ENCODE assay signal across 8 cellular contexts in genomic region chr1:151934048-151934493, GRCh38. TPM values are rescaled to one million over a fixed set of nuclear protein-coding genes. Genes with fewer than 3 reads are reported as not detected.
DNase-seq lines count a peak whose midpoint lies in the region; ATAC-seq, FAIRE-seq and TF ChIP-seq lines count a peak whose summit lies in the region.

No MANE protein-coding gene starts in this region.

- ATAC-seq in Right ventricle myocardium inferior (peak; percentile 88), HepG2 (peak; percentile 87)
- peak; percentile 90 for ATAC-seq in stimulated activated effector memory CD8-positive, alpha-beta T cell treated with anti-CD3 and anti-CD28 coated beads, Interleukin-12 subunit alpha, Interleukin-12 subunit beta, amount 100 ng/mL, for 72 hours

- H3K27me3 ChIP-seq in colonic mucosa (no peaks in the 10 kb centered on the region), HepG2 (ENCODE audit: control insufficient read depth in 1 of 2, insufficient read depth in 2 of 2, low read length in 2 of 2) (no peaks in the 10 kb centered on the region)

- TF ChIP-seq RAD21 in HepG2 (CRISPR knock-in tag; IDR thresholded peaks at IDR 0.05), result peak; percentile 79

- in situ Hi-C loops in HepG2 (cut with HindIII; ENCODE audit: extremely low pct_ligation_motif_present, low pct_unique_long_range_greater_than_20kb), result loop anchor here (5.0 kb wide), 1 partner anchor 63 kb away; no protein-coding TSS in a partner anchor

- BruUV-seq in HepG2 (replicated peaks; lab: Mats Ljungman, UMichigan), result no TSS peak

- TF ChIP-seq EP300 in HepG2 (IDR thresholded peaks at IDR 0.05; ENCODE audit: low read depth in 2 of 2, low read length in 2 of 2) (no peak), HepG2 (CRISPR knock-in tag; IDR thresholded peaks at IDR 0.05; ENCODE audit: borderline replicate concordance) (no peak)

- H3K4me3 Mint-ChIP-seq in stimulated activated effector memory CD8-positive, alpha-beta T cell treated with anti-CD3 and anti-CD28 coated beads, Interleukin-12 subunit alpha, Interleukin-12 subunit beta, amount 100 ng/mL, for 72 hours, result no peak overlapping the region

- no peak overlapping the region for H2AFZ ChIP-seq in HepG2 (ENCODE audit: low read length)

- no peak for DNase-seq in Right ventricle myocardium inferior (ENCODE audit: missing footprints)
- DNase-seq in cardiac septum (ENCODE audit: low spot score), result no peak
- peak; percentile 6 for DNase-seq in NCI-H2029 (lab: John Stamatoyannopoulos, UW)
- DNase-seq in T-helper 22 cell (ENCODE audit: low read depth), result peak; percentile 25
- peak; percentile 74 for DNase-seq in colonic mucosa
- DNase-seq in HepG2 (ENCODE audit: low spot score), result peak; percentile 39
- peak; percentile 36 to 62 for DNase-seq in stimulated activated effector memory CD8-positive, alpha-beta T cell treated with anti-CD3 and anti-CD28 coated beads, Interleukin-12 subunit alpha, Interleukin-12 subunit beta, amount 100 ng/mL, for 72 hours (ENCODE audit: low spot score in 2 of 2)
- no peak for DNase-seq in H54 (ENCODE audit: insufficient read length, low spot score)

- FAIRE-seq in HepG2 (lab: Jason Lieb, UNC) (peak; percentile 84), H54 (lab: Jason Lieb, UNC) (no peak)

- peak; percentile 83 for TF ChIP-seq CTCF in colonic mucosa (IDR thresholded peaks at IDR 0.05)
- peak; percentile 84 for TF ChIP-seq CTCF in HepG2 (CRISPR knock-in tag; IDR thresholded peaks at IDR 0.05)

- H3K4me2 ChIP-seq in HepG2 (ENCODE audit: low read depth, low read length), result no peak overlapping the region

- H3K4me1 Mint-ChIP-seq in stimulated activated effector memory CD8-positive, alpha-beta T cell treated with anti-CD3 and anti-CD28 coated beads, Interleukin-12 subunit alpha, Interleukin-12 subunit beta, amount 100 ng/mL, for 72 hours, result peaks cover 6% of the 10 kb centered on the region

- POLR2A ChIA-PET in HepG2 (lab: Yijun Ruan, JAX), result interaction anchor here (1.3 kb wide), 1 partner anchor 68 kb away, joined by 3 read pairs; no protein-coding TSS in a partner anchor

- intact Hi-C loops in Right ventricle myocardium inferior (cut with DNase I) (loop anchor here (1.0 to 10.0 kb wide), 2 partner anchors 62 to 251 kb away; no protein-coding TSS in a partner anchor), cardiac septum (cut with DNase I) (loop anchor here (1.0 to 2.0 kb wide), 3 partner anchors 31 to 67 kb away; no protein-coding TSS in a partner anchor), colonic mucosa (cut with DNase I) (loop anchor here (5.0 kb wide), 1 partner anchor 33 kb away; no protein-coding TSS in a partner anchor), HepG2 (cut with micrococcal nuclease; ENCODE audit: unreplicated experiment) (loop anchor here (1.0 to 5.0 kb wide), 3 partner anchors 35 to 67 kb away; no protein-coding TSS in a partner anchor)

- no peaks in the 10 kb centered on the region for H4K20me1 ChIP-seq in HepG2 (ENCODE audit: insufficient read depth, low read length)

- no peak for TF ChIP-seq POLR2A in HepG2 (IDR thresholded peaks at IDR 0.05; ENCODE audit: insufficient read depth in 1 of 2, low read depth in 2 of 2, low read length in 2 of 2)
- no peak for TF ChIP-seq POLR2A in H54 (IDR thresholded peaks at IDR 0.05; ENCODE audit: low read depth, low read length)

- CTCF ChIA-PET in HepG2 (lab: Yijun Ruan, JAX; ENCODE audit: low intra/inter-chr PET ratio, low total read pairs), result interaction anchor here (1.7 to 3.1 kb wide), 5 partner anchors 34 to 101 kb away, joined by 6 to 33 read pairs (median 9); no protein-coding TSS in a partner anchor

- H3K27ac ChIP-seq in colonic mucosa (no peak overlapping the region), HepG2 (ENCODE audit: extremely low read length, insufficient read depth, low read length) (no peak overlapping the region)

- no peak overlapping the region for H3K27ac Mint-ChIP-seq in stimulated activated effector memory CD8-positive, alpha-beta T cell treated with anti-CD3 and anti-CD28 coated beads, Interleukin-12 subunit alpha, Interleukin-12 subunit beta, amount 100 ng/mL, for 72 hours

- H3K9me3 Mint-ChIP-seq in stimulated activated effector memory CD8-positive, alpha-beta T cell treated with anti-CD3 and anti-CD28 coated beads, Interleukin-12 subunit alpha, Interleukin-12 subunit beta, amount 100 ng/mL, for 72 hours, result no peaks in the 10 kb centered on the region

- no peaks in the 10 kb centered on the region for H3K36me3 Mint-ChIP-seq in stimulated activated effector memory CD8-positive, alpha-beta T cell treated with anti-CD3 and anti-CD28 coated beads, Interleukin-12 subunit alpha, Interleukin-12 subunit beta, amount 100 ng/mL, for 72 hours

- H3K9ac ChIP-seq in colonic mucosa (ENCODE audit: low read depth in 2 of 2, low read length in 2 of 2) (no peak overlapping the region), HepG2 (ENCODE audit: insufficient read depth, low read depth, low read length) (no peak overlapping the region)

- no peak overlapping the region for H3K4me3 ChIP-seq in colonic mucosa
- H3K4me3 ChIP-seq in HepG2 (replicated peaks in 1 of 3; ENCODE audit: insufficient read depth in 1 of 3, low read depth in 2 of 3, low read length in 3 of 3), result no peak overlapping the region

- H3K9me3 ChIP-seq in colonic mucosa (no peaks in the 10 kb centered on the region), HepG2 (ENCODE audit: low read length) (no peaks in the 10 kb centered on the region)

- 17% methylated on average over 3 of the region's 3 CpGs for WGBS in HepG2 (ENCODE audit: low lambda C conversion rate)

- no peaks in the 10 kb centered on the region for H3K4me1 ChIP-seq in colonic mucosa
- no peaks in the 10 kb centered on the region for H3K4me1 ChIP-seq in HepG2 (ENCODE audit: insufficient read depth, low read length)

- H3K79me2 ChIP-seq in HepG2 (ENCODE audit: insufficient read depth, low read length), result no peaks in the 10 kb centered on the region

- H3K36me3 ChIP-seq in colonic mucosa (no peaks in the 10 kb centered on the region), HepG2 (replicated peaks in 1 of 2; ENCODE audit: control insufficient read depth in 1 of 2, insufficient read depth in 2 of 2, low read length in 2 of 2) (no peaks in the 10 kb centered on the region)

RNA-seq across cellular contexts. Expression of gene THEM4, which starts 24.8 kb away (rescaled TPM):
- total RNA-seq in Right ventricle myocardium inferior (16.3 TPM), cardiac septum (15.7 TPM), colonic mucosa (1 to 10 TPM; 6.6 to 7.7 TPM), HepG2 (2016; rRNA removed; fragmentation: Illumina TruSeq; extraction: Trizol) (10.9 and 12.8 TPM in 2 replicates)
- total RNA-seq in HepG2 (2016; cell fraction: cytosol; rRNA removed; fragmentation: Illumina TruSeq; extraction: Trizol; ENCODE audit: low read depth), result 11.8 and 13.1 TPM in 2 replicates
- total RNA-seq in HepG2 (2016; cell fraction: insoluble cytoplasmic fraction; rRNA removed; fragmentation: Illumina TruSeq; extraction: Trizol), result 10.3 and 12.6 TPM in 2 replicates
- total RNA-seq in HepG2 (2016; cell fraction: membrane; rRNA removed; fragmentation: Illumina TruSeq; extraction: Trizol), result 18.4 TPM in 2 replicates
- total RNA-seq in HepG2 (2016; cell fraction: nucleus; rRNA removed; fragmentation: Illumina TruSeq; extraction: Trizol), result 4.8 and 7.4 TPM in 2 replicates
- 11.2 and 13.9 TPM in 2 replicates for polyA plus RNA-seq in HepG2 (2011; rRNA removed)
- 6.1 and 9.4 TPM in 2 replicates for polyA plus RNA-seq in HepG2 (2011; cell fraction: cytosol; rRNA removed)
- 5.0 and 8.6 TPM in 2 replicates for polyA plus RNA-seq in HepG2 (2011; cell fraction: nucleus; rRNA removed)
- polyA plus RNA-seq in HepG2 (2012), result 7.4 and 9.5 TPM in 2 replicates
- polyA plus RNA-seq in HepG2 (2016; cell fraction: cytosol; fragmentation: Illumina TruSeq; extraction: Trizol; ENCODE audit: low read depth), result 17.6 and 24.8 TPM in 2 replicates
- polyA plus RNA-seq in HepG2 (2016; cell fraction: insoluble cytoplasmic fraction; fragmentation: Illumina TruSeq; extraction: Trizol; ENCODE audit: low read depth), result 15.4 and 16.4 TPM in 2 replicates
- 18.9 and 19.1 TPM in 2 replicates for polyA plus RNA-seq in HepG2 (2016; cell fraction: membrane; fragmentation: Illumina TruSeq; extraction: Trizol; ENCODE audit: low read depth)
- polyA plus RNA-seq in HepG2 (2016; cell fraction: nucleus; fragmentation: Illumina TruSeq; extraction: Trizol; ENCODE audit: insufficient read depth, low read depth), result 14.0 and 15.0 TPM in 2 replicates
- polyA minus RNA-seq in HepG2 (2011; rRNA and poly(A)+ RNA removed; ENCODE audit: low replicate concordance), result 4.5 and 24.8 TPM in 2 replicates
- polyA minus RNA-seq in HepG2 (2011; cell fraction: cytosol; rRNA and poly(A)+ RNA removed), result 3.4 and 4.2 TPM in 2 replicates
- polyA minus RNA-seq in HepG2 (2011; cell fraction: nucleus; rRNA and poly(A)+ RNA removed), result 11.7 and 12.8 TPM in 2 replicates

RNA-seq across cellular contexts. Expression of gene S100A10, which starts 59.6 kb away (rescaled TPM):
- total RNA-seq in Right ventricle myocardium inferior, result 290 TPM
- 131 TPM for total RNA-seq in cardiac septum
- 1,000 to 10,000 TPM; 1,313 to 1,485 TPM for total RNA-seq in colonic mucosa
- total RNA-seq in HepG2 (2016; rRNA removed; fragmentation: Illumina TruSeq; extraction: Trizol), result 16.8 and 25.6 TPM in 2 replicates
- 11.2 and 14.8 TPM in 2 replicates for total RNA-seq in HepG2 (2016; cell fraction: cytosol; rRNA removed; fragmentation: Illumina TruSeq; extraction: Trizol; ENCODE audit: low read depth)
- 16.6 and 20.0 TPM in 2 replicates for total RNA-seq in HepG2 (2016; cell fraction: insoluble cytoplasmic fraction; rRNA removed; fragmentation: Illumina TruSeq; extraction: Trizol)
- total RNA-seq in HepG2 (2016; cell fraction: membrane; rRNA removed; fragmentation: Illumina TruSeq; extraction: Trizol), result 11.0 and 15.4 TPM in 2 replicates
- 9.2 and 9.3 TPM in 2 replicates for total RNA-seq in HepG2 (2016; cell fraction: nucleus; rRNA removed; fragmentation: Illumina TruSeq; extraction: Trizol)
- 21.2 and 28.7 TPM in 2 replicates for polyA plus RNA-seq in HepG2 (2011; rRNA removed)
- 20.0 and 23.9 TPM in 2 replicates for polyA plus RNA-seq in HepG2 (2011; cell fraction: cytosol; rRNA removed)
- polyA plus RNA-seq in HepG2 (2011; cell fraction: nucleus; rRNA removed), result 4.5 and 6.8 TPM in 2 replicates
- 83.4 and 162 TPM in 2 replicates for polyA plus RNA-seq in HepG2 (2012)
- polyA plus RNA-seq in HepG2 (2016; cell fraction: cytosol; fragmentation: Illumina TruSeq; extraction: Trizol; ENCODE audit: low read depth), result 40.3 and 56.7 TPM in 2 replicates
- polyA plus RNA-seq in HepG2 (2016; cell fraction: insoluble cytoplasmic fraction; fragmentation: Illumina TruSeq; extraction: Trizol; ENCODE audit: low read depth), result 59.5 and 63.7 TPM in 2 replicates
- 33.3 and 43.6 TPM in 2 replicates for polyA plus RNA-seq in HepG2 (2016; cell fraction: membrane; fragmentation: Illumina TruSeq; extraction: Trizol; ENCODE audit: low read depth)
- polyA plus RNA-seq in HepG2 (2016; cell fraction: nucleus; fragmentation: Illumina TruSeq; extraction: Trizol; ENCODE audit: insufficient read depth, low read depth), result 26.6 and 31.6 TPM in 2 replicates
- 10.2 and 42.1 TPM in 2 replicates for polyA minus RNA-seq in HepG2 (2011; rRNA and poly(A)+ RNA removed; ENCODE audit: low replicate concordance)
- polyA minus RNA-seq in HepG2 (2011; cell fraction: cytosol; rRNA and poly(A)+ RNA removed), result 51.8 and 64.0 TPM in 2 replicates
- 12.5 and 18.9 TPM in 2 replicates for polyA minus RNA-seq in HepG2 (2011; cell fraction: nucleus; rRNA and poly(A)+ RNA removed)

Comparison
In these comparisons a context has a peak if more than half of its experiments do, and no peak if none do; other contexts are left out.
1. DNase-seq: peak in NCI-H2029 (single experiment), T-helper 22 cell (single experiment), colonic mucosa (single experiment), HepG2 (single experiment) and stimulated activated effector memory CD8-positive, alpha-beta T cell treated with anti-CD3 and anti-CD28 coated beads, Interleukin-12 subunit alpha, Interleukin-12 subunit beta, amount 100 ng/mL, for 72 hours (2 of 2); none in Right ventricle myocardium inferior (single experiment), cardiac septum (single experiment) and H54 (single experiment).
2. Peak in every context shown above with its lines, with median percentiles within 50 percentile points of each other: ATAC-seq.